Comparison of ENCODE assay signal across 20 cellular contexts in genomic region chr7:159035571-159036073, GRCh38.
DNase-seq lines count a peak whose midpoint lies in the region; ATAC-seq and TF ChIP-seq lines count a peak whose summit lies in the region.
"Had no signal": no experiment of that assay in that cellular context is flagged by ENCODE, and none has a peak within 500 bp of the region (broad histone marks: within the 10 kb centered on the region; RNA-seq: fewer than 3 reads in every experiment).

No MANE protein-coding gene starts in this region.

- H3K36me3 Mint-ChIP-seq in endodermal cell (ENCODE audit: low read depth): no peaks in the 10 kb centered on the region
- H3K36me3 Mint-ChIP-seq: CD8-positive, alpha-beta T cell had no signal

- H3K27ac ChIP-seq in right atrium auricular region: no peak overlapping the region
- H3K27ac ChIP-seq in endodermal cell (ENCODE audit: low read depth, low read length): no peak overlapping the region
- H3K27ac ChIP-seq: A549, HL-60, KMS-11 had no signal

- H3K9me3 ChIP-seq in right atrium auricular region (no peaks in the 10 kb centered on the region), endodermal cell (ENCODE audit: control insufficient read depth, low read length) (no peaks in the 10 kb centered on the region)
- H3K9me3 ChIP-seq: A549 had no signal

- TF ChIP-seq CTCF in right atrium auricular region (IDR thresholded peaks at IDR 0.05): no peak
- TF ChIP-seq CTCF in endodermal cell (conservative IDR thresholded peaks at IDR 0.05): no peak

- no peak overlapping the region for H3K27ac Mint-ChIP-seq in endodermal cell
- H3K27ac Mint-ChIP-seq: CD8-positive, alpha-beta T cell had no signal

- peaks cover 0 to 17% of the 10 kb centered on the region in 2 donors for H3K4me1 ChIP-seq in right atrium auricular region
- no peaks in the 10 kb centered on the region for H3K4me1 ChIP-seq in endodermal cell (ENCODE audit: control insufficient read depth, insufficient read depth, low read length)

- H3K4me1 Mint-ChIP-seq in endodermal cell: peaks cover 13% of the 10 kb centered on the region

- WGBS in endodermal cell (ENCODE audit: insufficient coverage in 1 of 2, insufficient read length in 1 of 2), 2 experiments: 88 to 91% methylated on average over 19 to 21 of the region's 21 CpGs

- peaks cover 7% of the 10 kb centered on the region for H3K27me3 Mint-ChIP-seq in endodermal cell (ENCODE audit: insufficient read depth)

- no peaks in the 10 kb centered on the region for H3K9me3 Mint-ChIP-seq in endodermal cell
- H3K9me3 Mint-ChIP-seq: CD8-positive, alpha-beta T cell had no signal

- H3K4me3 Mint-ChIP-seq in endodermal cell: no peak overlapping the region
- H3K4me3 Mint-ChIP-seq: CD8-positive, alpha-beta T cell had no signal

- H3K4me3 ChIP-seq in right atrium auricular region: no peak overlapping the region
- no peak overlapping the region for H3K4me3 ChIP-seq in endodermal cell (ENCODE audit: low read length)
- H3K4me3 ChIP-seq: A549 had no signal

- H3K27me3 ChIP-seq in right atrium auricular region (no peaks in the 10 kb centered on the region), endodermal cell (ENCODE audit: control insufficient read depth, insufficient read depth, low read length, poor library complexity, severe bottlenecking) (no peaks in the 10 kb centered on the region)

- no peak for ATAC-seq in left ventricle myocardium superior
- ATAC-seq: A549; CD8-positive, alpha-beta T cell had no signal

- no peak overlapping the region for H3K9ac ChIP-seq in endodermal cell (ENCODE audit: extremely low read depth, low read length, poor library complexity, severe bottlenecking)
- H3K9ac ChIP-seq: KMS-11 had no signal

- H3K36me3 ChIP-seq in right atrium auricular region (peaks cover 10% of the 10 kb centered on the region), endodermal cell (ENCODE audit: control insufficient read depth, insufficient read depth, low read length) (no peaks in the 10 kb centered on the region)

- intact Hi-C loops in left ventricle myocardium superior (cut with micrococcal nuclease): no loop called here
- intact Hi-C loops in posterior vena cava (cut with DNase I): no loop called here

- peak; percentile 48 for DNase-seq in right atrium auricular region (ENCODE audit: low spot score)
- no peak for DNase-seq in left ventricle myocardium superior
- DNase-seq in endodermal cell: peak; percentile 36
- DNase-seq in posterior vena cava (ENCODE audit: low spot score): peak; percentile 81
- DNase-seq in SIG-M5 (lab: John Stamatoyannopoulos, UW): no peak
- no peak for DNase-seq in stimulated activated CD4-positive, alpha-beta T cell treated with anti-CD3 and anti-CD28 coated beads, Interleukin-2, amount 100 ng/mL, for 48 hours
- DNase-seq in GF-D8 (lab: John Stamatoyannopoulos, UW): no peak
- DNase-seq: Calu3, EL, MV-4-11, NCI-H187, NCI-H2107, NCI-H510A, NCI-H82, RPMI8226, SHP77 treated with DMSO at 0.1 percent for 48 hours had no signal

Comparison
In these comparisons a context has a peak if more than half of its experiments do, and no peak if none do; other contexts are left out.
1. DNase-seq: peak in right atrium auricular region (single experiment), endodermal cell (single experiment) and posterior vena cava (single experiment); none in left ventricle myocardium superior (single experiment), SIG-M5 (single experiment), stimulated activated CD4-positive, alpha-beta T cell treated with anti-CD3 and anti-CD28 coated beads, Interleukin-2, amount 100 ng/mL, for 48 hours (0 of 2) and GF-D8 (single experiment).